ENCODE assay signal across 25 cellular contexts in genomic region chr2:125185691-125186270, GRCh38.
"Had no signal": no experiment of that assay in that cellular context is flagged by ENCODE, and none has a peak within 500 bp of the region (broad histone marks: within the 10 kb centered on the region; RNA-seq: fewer than 3 reads in every experiment).

No MANE protein-coding gene starts in this region.

- H3K4me3 ChIP-seq: adrenal gland, ascending aorta, hepatocyte, right lobe of liver, skin epidermis, tibial nerve had no signal

- H3K4me1 ChIP-seq: adrenal gland, ascending aorta, parathyroid adenoma, right lobe of liver, tibial nerve had no signal

- DNase-seq: activated CD8-positive, alpha-beta memory T cell treated with anti-CD3 and anti-CD28 coated beads, Interleukin-2, amount 50 U/mL, for 48 hours; activated naive CD4-positive, alpha-beta T cell; activated T-cell treated with anti-CD3 and anti-CD28 coated beads, Interleukin-2, amount 50 U/mL, for 4 hours; adrenal gland; brain microvascular endothelial cell; caudate nucleus; dermis blood vessel endothelial cell; effector CD8-positive, alpha-beta T cell; foreskin melanocyte; glutamatergic neuron; nucleus accumbens; right lobe of liver; stimulated activated CD4-positive, alpha-beta T cell treated with anti-CD3 and anti-CD28 coated beads, Interleukin-1b, Interleukin-23, amount 100 ng/mL, for 48 hours; substantia nigra; WERI-Rb-1 had no signal

- H3K27ac Mint-ChIP-seq: activated naive CD8-positive, alpha-beta T cell; activated T-helper 2 cell treated with anti-CD3 and anti-CD28 coated beads, Interferon-gamma antibody, Interleukin-2, Interleukin-4, amounts not matched to agents 10 μg/mL and 5 μg/mL and 100 μg/mL, durations not matched to agents 14 hours and 24 hours and 36 hours; natural killer cell treated with Interleukin-12 subunit alpha and Interleukin-12 subunit beta and Interleukin-15 and Interleukin-18, amount 100 ng/mL, for 72 hours; stimulated activated naive CD8-positive, alpha-beta T cell treated with anti-CD3 and anti-CD28 coated beads, Interleukin-15, Interleukin-2, amounts not matched to agents 100 ng/mL and 50 ng/mL, for 24 hours had no signal

- H3K4me3 Mint-ChIP-seq: activated naive CD8-positive, alpha-beta T cell; activated T-cell treated with anti-CD3 and anti-CD28 coated beads, Interleukin-2, amount 50 U/mL, for 4 hours; natural killer cell treated with Interleukin-12 subunit alpha and Interleukin-12 subunit beta and Interleukin-15 and Interleukin-18, amount 100 ng/mL, for 72 hours; stimulated activated naive CD8-positive, alpha-beta T cell treated with anti-CD3 and anti-CD28 coated beads, Interleukin-15, Interleukin-2, amounts not matched to agents 100 ng/mL and 50 ng/mL, for 24 hours had no signal

- ATAC-seq: activated T-cell treated with anti-CD3 and anti-CD28 coated beads, Interleukin-2, amount 50 U/mL, for 4 hours; esophagus mucosa; natural killer cell treated with Interleukin-12 subunit alpha and Interleukin-12 subunit beta and Interleukin-15 and Interleukin-18, amount 100 ng/mL, for 72 hours; right lobe of liver had no signal

- H3K79me2 ChIP-seq: hepatocyte, parathyroid adenoma had no signal

- H3K9me3 ChIP-seq: adrenal gland, ascending aorta, right lobe of liver, tibial nerve had no signal

- H3K9ac ChIP-seq: parathyroid adenoma had no signal

- H3K36me3 Mint-ChIP-seq: activated naive CD8-positive, alpha-beta T cell had no signal

- H3K27me3 Mint-ChIP-seq: activated naive CD8-positive, alpha-beta T cell; natural killer cell treated with Interleukin-12 subunit alpha and Interleukin-12 subunit beta and Interleukin-15 and Interleukin-18, amount 100 ng/mL, for 72 hours; stimulated activated naive CD8-positive, alpha-beta T cell treated with anti-CD3 and anti-CD28 coated beads, Interleukin-15, Interleukin-2, amounts not matched to agents 100 ng/mL and 50 ng/mL, for 24 hours had no signal

- H3K4me2 ChIP-seq: hepatocyte had no signal

- H3K27ac ChIP-seq: adrenal gland, ascending aorta, brain microvascular endothelial cell, hepatocyte, parathyroid adenoma, right lobe of liver, skin epidermis, tibial nerve, WERI-Rb-1 had no signal

- H3K36me3 ChIP-seq: adrenal gland, ascending aorta, brain microvascular endothelial cell, right lobe of liver, tibial nerve, WERI-Rb-1 had no signal

- H3K27me3 ChIP-seq: adrenal gland, ascending aorta, brain microvascular endothelial cell, hepatocyte, right lobe of liver, tibial nerve had no signal
